30 cellular contexts compared by ENCODE assay signal in genomic region chr4:113801882-113802281, GRCh38. TPM values are rescaled to one million over a fixed set of nuclear protein-coding genes. Genes with fewer than 3 reads are reported as not detected.
A peak's percentile ranks its signal among the peaks of the same experiment; 100 is the strongest.
DNase-seq lines count a peak whose midpoint lies in the region; FAIRE-seq and TF ChIP-seq lines count a peak whose summit lies in the region.
"Had no signal": no experiment of that assay in that cellular context is flagged by ENCODE, and none has a peak within 500 bp of the region (broad histone marks: within the 10 kb centered on the region; RNA-seq: fewer than 3 reads in every experiment).

No MANE protein-coding gene starts in this region.

- no peaks in the 10 kb centered on the region for H3K36me3 ChIP-seq in neural cell (ENCODE audit: insufficient read depth, low read length)
- H3K36me3 ChIP-seq: BE2C; BLaER1; BLaER1 treated with 17β-estradiol and CSF1 and Interleukin-3, amounts not matched to agents 10 nM and 100 nM had no signal

- no peak for TF ChIP-seq RAD21 in neural cell (conservative IDR thresholded peaks at IDR 0.05)

- no peak overlapping the region for H2AFZ ChIP-seq in neural cell (ENCODE audit: low read depth, low read length)

- no peaks in the 10 kb centered on the region for H4K20me1 ChIP-seq in neural cell (ENCODE audit: insufficient read depth)
- H4K20me1 ChIP-seq: BLaER1; BLaER1 treated with 17β-estradiol and CSF1 and Interleukin-3, amounts not matched to agents 10 nM and 100 nM had no signal

- no peak for TF ChIP-seq CTCF in neural cell (IDR thresholded peaks at IDR 0.05; ENCODE audit: poor library complexity, severe bottlenecking)

- FAIRE-seq in GM19239 (lab: Jason Lieb, UNC): peak; percentile 26
- FAIRE-seq: A204.1, A549, D721Med had no signal

- no peak overlapping the region for H3K27ac ChIP-seq in neural cell (ENCODE audit: low read length)
- H3K27ac ChIP-seq: 22Rv1; A549; BLaER1; BLaER1 treated with 17β-estradiol and CSF1 and Interleukin-3, amounts not matched to agents 10 nM and 100 nM; C4-2B had no signal

- no peaks in the 10 kb centered on the region for H3F3A ChIP-seq in neural cell (ENCODE audit: insufficient read depth, low read length, poor library complexity, severe bottlenecking)

- no peak overlapping the region for H3K4me2 ChIP-seq in neural cell (ENCODE audit: low read length)
- H3K4me2 ChIP-seq: A549; BLaER1; BLaER1 treated with 17β-estradiol and CSF1 and Interleukin-3, amounts not matched to agents 10 nM and 100 nM had no signal

- no peaks in the 10 kb centered on the region for H3K79me2 ChIP-seq in neural cell (replicated peaks; ENCODE audit: insufficient read depth, low read length)

- DNase-seq in GM19239 (ENCODE audit: insufficient read length, low spot score) (no peak), middle frontal gyrus (ENCODE audit: extremely low spot score, low spot score) (no peak), GM19238 (ENCODE audit: insufficient read length, low spot score) (no peak)
- DNase-seq: 8988T; ACHN; AML-193; BE2C; C1 segment of cervical spinal cord; Caco-2; Calu3; CD4-positive, alpha-beta memory T cell; CD4-positive, alpha-beta T cell; CD4-positive, CD25-positive, alpha-beta regulatory T cell; CD8-positive, alpha-beta memory T cell; CD8-positive, alpha-beta T cell; COR-L47; DMS 273 treated with DMSO at 0.1 percent for 48 hours; DMS153; DMS53; DMS79; DMS79 treated with DMSO at 0.1 percent for 48 hours; DND-41 had no signal

- peaks cover 4% of the 10 kb centered on the region for H3K9me3 ChIP-seq in neural cell (ENCODE audit: low read length)
- H3K9me3 ChIP-seq: A549, BE2C, Caco-2 had no signal

- no peak overlapping the region for H3K4me3 ChIP-seq in neural cell (ENCODE audit: low read length)
- H3K4me3 ChIP-seq: A549; BLaER1; BLaER1 treated with 17β-estradiol and CSF1 and Interleukin-3, amounts not matched to agents 10 nM and 100 nM had no signal

- H3K27me3 ChIP-seq in neural cell (ENCODE audit: insufficient read depth, low read depth, low read length): no peaks in the 10 kb centered on the region
- H3K27me3 ChIP-seq: BE2C; BLaER1; BLaER1 treated with 17β-estradiol and CSF1 and Interleukin-3, amounts not matched to agents 10 nM and 100 nM had no signal

- H3K9ac ChIP-seq in neural cell (ENCODE audit: low read length): no peak overlapping the region
- H3K9ac ChIP-seq: BLaER1; BLaER1 treated with 17β-estradiol and CSF1 and Interleukin-3, amounts not matched to agents 10 nM and 100 nM had no signal

- TF ChIP-seq EP300 in neural cell (conservative IDR thresholded peaks at IDR 0.05; ENCODE audit: poor library complexity, severe bottlenecking): peak; percentile 86

- H3K9me2 ChIP-seq in neural cell (ENCODE audit: insufficient read depth, low read length): no peaks in the 10 kb centered on the region

TF ChIP-seq in neural cell, 6 proteins besides CTCF, POLR2A, EP300 and RAD21:
- TF ChIP-seq MXI1 (conservative IDR thresholded peaks at IDR 0.05; ENCODE audit: poor library complexity, severe bottlenecking): no peak
- no peak for TF ChIP-seq SMC3 (conservative IDR thresholded peaks at IDR 0.05; ENCODE audit: poor library complexity)
- no peak for TF ChIP-seq TAF1 (IDR thresholded peaks at IDR 0.05; ENCODE audit: low read depth)
- no peak for TF ChIP-seq REST (IDR thresholded peaks at IDR 0.05; ENCODE audit: borderline replicate concordance)
- TF ChIP-seq POLR2AphosphoS5 (IDR thresholded peaks at IDR 0.05): peak; percentile 77
- no peak for TF ChIP-seq EZH2 (IDR thresholded peaks at IDR 0.05; ENCODE audit: borderline replicate concordance, insufficient read depth, low read length, poor library complexity, severe bottlenecking)

RNA-seq across cellular contexts. Expression of gene CAMK2D, which starts 40.3 kb away (rescaled TPM):
- polyA plus RNA-seq in neural cell: 27.1 and 29.8 TPM in 2 replicates
- polyA minus RNA-seq in neural cell: 41.1 and 48.3 TPM in 2 replicates
